In the genomic region with DNA sequence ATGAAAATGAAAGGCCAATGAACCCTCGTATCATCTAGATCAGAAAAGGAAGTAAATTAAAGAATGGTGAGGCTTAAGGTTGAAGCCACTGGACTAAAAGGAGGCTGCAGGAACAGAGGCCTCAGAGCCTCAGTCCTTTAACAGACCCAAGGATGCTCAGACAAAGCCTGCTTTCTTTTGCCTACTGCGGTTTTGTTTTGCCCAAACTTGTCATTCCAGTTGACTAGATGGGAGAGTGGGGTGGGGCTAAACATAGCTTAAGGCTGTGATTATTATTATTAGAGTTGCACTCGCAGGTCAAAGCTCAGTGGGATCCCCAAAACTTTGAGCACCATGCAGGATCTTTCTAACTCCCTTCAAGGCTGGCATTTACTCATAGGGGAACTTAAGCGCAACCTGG, we compare ENCODE assay signal across 1 cellular context.
TF ChIP-seq lines count a peak whose summit lies in the region.

No MANE protein-coding gene starts in this region.

TF ChIP-seq in GM23338, 12 proteins besides CTCF, POLR2A, EP300 and RAD21 (continued from another document):
- TF ChIP-seq, protein P1, sequence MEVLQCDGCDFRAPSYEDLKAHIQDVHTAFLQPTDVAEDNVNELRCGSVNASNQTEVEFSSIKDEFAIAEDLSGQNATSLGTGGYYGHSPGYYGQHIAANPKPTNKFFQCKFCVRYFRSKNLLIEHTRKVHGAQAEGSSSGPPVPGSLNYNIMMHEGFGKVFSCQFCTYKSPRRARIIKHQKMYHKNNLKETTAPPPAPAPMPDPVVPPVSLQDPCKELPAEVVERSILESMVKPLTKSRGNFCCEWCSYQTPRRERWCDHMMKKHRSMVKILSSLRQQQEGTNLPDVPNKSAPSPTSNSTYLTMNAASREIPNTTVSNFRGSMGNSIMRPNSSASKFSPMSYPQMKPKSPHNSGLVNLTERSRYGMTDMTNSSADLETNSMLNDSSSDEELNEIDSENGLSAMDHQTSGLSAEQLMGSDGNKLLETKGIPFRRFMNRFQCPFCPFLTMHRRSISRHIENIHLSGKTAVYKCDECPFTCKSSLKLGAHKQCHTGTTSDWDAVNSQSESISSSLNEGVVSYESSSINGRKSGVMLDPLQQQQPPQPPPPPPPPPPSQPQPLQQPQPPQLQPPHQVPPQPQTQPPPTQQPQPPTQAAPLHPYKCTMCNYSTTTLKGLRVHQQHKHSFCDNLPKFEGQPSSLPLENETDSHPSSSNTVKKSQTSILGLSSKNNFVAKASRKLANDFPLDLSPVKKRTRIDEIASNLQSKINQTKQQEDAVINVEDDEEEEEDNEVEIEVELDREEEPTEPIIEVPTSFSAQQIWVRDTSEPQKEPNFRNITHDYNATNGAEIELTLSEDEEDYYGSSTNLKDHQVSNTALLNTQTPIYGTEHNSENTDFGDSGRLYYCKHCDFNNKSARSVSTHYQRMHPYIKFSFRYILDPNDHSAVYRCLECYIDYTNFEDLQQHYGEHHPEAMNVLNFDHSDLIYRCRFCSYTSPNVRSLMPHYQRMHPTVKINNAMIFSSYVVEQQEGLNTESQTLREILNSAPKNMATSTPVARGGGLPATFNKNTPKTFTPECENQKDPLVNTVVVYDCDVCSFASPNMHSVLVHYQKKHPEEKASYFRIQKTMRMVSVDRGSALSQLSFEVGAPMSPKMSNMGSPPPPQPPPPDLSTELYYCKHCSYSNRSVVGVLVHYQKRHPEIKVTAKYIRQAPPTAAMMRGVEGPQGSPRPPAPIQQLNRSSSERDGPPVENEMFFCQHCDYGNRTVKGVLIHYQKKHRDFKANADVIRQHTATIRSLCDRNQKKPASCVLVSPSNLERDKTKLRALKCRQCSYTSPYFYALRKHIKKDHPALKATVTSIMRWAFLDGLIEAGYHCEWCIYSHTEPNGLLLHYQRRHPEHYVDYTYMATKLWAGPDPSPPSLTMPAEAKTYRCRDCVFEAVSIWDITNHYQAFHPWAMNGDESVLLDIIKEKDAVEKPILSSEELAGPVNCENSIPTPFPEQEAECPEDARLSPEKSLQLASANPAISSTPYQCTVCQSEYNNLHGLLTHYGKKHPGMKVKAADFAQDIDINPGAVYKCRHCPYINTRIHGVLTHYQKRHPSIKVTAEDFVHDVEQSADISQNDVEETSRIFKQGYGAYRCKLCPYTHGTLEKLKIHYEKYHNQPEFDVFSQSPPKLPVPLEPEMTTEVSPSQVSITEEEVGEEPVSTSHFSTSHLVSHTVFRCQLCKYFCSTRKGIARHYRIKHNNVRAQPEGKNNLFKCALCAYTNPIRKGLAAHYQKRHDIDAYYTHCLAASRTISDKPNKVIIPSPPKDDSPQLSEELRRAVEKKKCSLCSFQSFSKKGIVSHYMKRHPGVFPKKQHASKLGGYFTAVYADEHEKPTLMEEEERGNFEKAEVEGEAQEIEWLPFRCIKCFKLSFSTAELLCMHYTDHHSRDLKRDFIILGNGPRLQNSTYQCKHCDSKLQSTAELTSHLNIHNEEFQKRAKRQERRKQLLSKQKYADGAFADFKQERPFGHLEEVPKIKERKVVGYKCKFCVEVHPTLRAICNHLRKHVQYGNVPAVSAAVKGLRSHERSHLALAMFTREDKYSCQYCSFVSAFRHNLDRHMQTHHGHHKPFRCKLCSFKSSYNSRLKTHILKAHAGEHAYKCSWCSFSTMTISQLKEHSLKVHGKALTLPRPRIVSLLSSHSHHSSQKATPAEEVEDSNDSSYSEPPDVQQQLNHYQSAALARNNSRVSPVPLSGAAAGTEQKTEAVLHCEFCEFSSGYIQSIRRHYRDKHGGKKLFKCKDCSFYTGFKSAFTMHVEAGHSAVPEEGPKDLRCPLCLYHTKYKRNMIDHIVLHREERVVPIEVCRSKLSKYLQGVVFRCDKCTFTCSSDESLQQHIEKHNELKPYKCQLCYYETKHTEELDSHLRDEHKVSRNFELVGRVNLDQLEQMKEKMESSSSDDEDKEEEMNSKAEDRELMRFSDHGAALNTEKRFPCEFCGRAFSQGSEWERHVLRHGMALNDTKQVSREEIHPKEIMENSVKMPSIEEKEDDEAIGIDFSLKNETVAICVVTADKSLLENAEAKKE (CRISPR knock-in tag; IDR thresholded peaks at IDR 0.05): no peak
- no peak for TF ChIP-seq NANOG (IDR thresholded peaks at IDR 0.05; ENCODE audit: borderline replicate concordance)
- TF ChIP-seq, protein P2, sequence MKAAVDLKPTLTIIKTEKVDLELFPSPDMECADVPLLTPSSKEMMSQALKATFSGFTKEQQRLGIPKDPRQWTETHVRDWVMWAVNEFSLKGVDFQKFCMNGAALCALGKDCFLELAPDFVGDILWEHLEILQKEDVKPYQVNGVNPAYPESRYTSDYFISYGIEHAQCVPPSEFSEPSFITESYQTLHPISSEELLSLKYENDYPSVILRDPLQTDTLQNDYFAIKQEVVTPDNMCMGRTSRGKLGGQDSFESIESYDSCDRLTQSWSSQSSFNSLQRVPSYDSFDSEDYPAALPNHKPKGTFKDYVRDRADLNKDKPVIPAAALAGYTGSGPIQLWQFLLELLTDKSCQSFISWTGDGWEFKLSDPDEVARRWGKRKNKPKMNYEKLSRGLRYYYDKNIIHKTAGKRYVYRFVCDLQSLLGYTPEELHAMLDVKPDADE (IDR thresholded peaks at IDR 0.05): no peak
